ENCODE assay signal across 10 cellular contexts in genomic region chr19:4208385-4209094, GRCh38. TPM values are rescaled to one million over a fixed set of nuclear protein-coding genes. Genes with fewer than 3 reads are reported as not detected.
DNase-seq lines count a peak whose midpoint lies in the region; ATAC-seq and TF ChIP-seq lines count a peak whose summit lies in the region.
"Had no signal": no experiment of that assay in that cellular context is flagged by ENCODE, and none has a peak within 500 bp of the region (broad histone marks: within the 10 kb centered on the region; RNA-seq: fewer than 3 reads in every experiment).

No MANE protein-coding gene starts in this region.

- H3K4me1 ChIP-seq in PC-3 (ENCODE audit: insufficient read depth, low read length) = peaks cover 7% of the 10 kb centered on the region; the same call in 1 of the 2 replicates

- no peaks in the 10 kb centered on the region for H3K9me3 ChIP-seq in PC-3 (ENCODE audit: low read length)
- H3K9me3 ChIP-seq: adrenal gland had no signal

- no peak overlapping the region for H3K4me2 ChIP-seq in PC-3 (ENCODE audit: low read length)

- no peaks in the 10 kb centered on the region for H4K20me1 ChIP-seq in PC-3 (ENCODE audit: low read length)

- no peaks in the 10 kb centered on the region for H3K27me3 ChIP-seq in PC-3 (ENCODE audit: low read length)
- H3K27me3 ChIP-seq: adrenal gland had no signal

- no peak overlapping the region for H3K27ac ChIP-seq in PC-3 (ENCODE audit: low read length)
- H3K27ac ChIP-seq: adrenal gland had no signal

- intact Hi-C loops in PC-3 (cut with micrococcal nuclease) = no loop called here

- ATAC-seq in PC-3 (peak; percentile 30; the same call in 1 of the 2 replicates), GM21423 (IDR thresholded peaks at IDR 0.05; ENCODE audit: unreplicated experiment) (no peak), HG02938 (IDR thresholded peaks at IDR 0.05; ENCODE audit: unreplicated experiment) (no peak)

- in situ Hi-C loops in GM13976 (cut with MboI; ENCODE audit: low sequenced_read_pairs, unreplicated experiment) = loop anchor here (10.0 kb wide), 1 partner anchor 224 kb away; the partner anchor contains the start of gene EEF2

- H3K79me2 ChIP-seq in PC-3 (ENCODE audit: low read length) = no peaks in the 10 kb centered on the region

- TF ChIP-seq CTCF in GM13976 (IDR thresholded peaks at IDR 0.05; ENCODE audit: borderline replicate concordance, control extremely low read depth, extremely low read depth, insufficient read depth, missing control alignments) (peak; percentile 51), PC-3 (conservative IDR thresholded peaks at IDR 0.05; ENCODE audit: low read depth, low read length) (peak; percentile 36; the same call in 1 of the 2 replicates)

- no peak overlapping the region for H3K9ac ChIP-seq in PC-3 (ENCODE audit: low read length)

- no peaks in the 10 kb centered on the region for H3F3A ChIP-seq in PC-3 (ENCODE audit: low read length, unreplicated experiment)

- POLR2A ChIA-PET in PC-3 (lab: Charles Lee; ENCODE audit: unreplicated experiment) = no interaction called here

- H3K36me3 ChIP-seq in PC-3 (ENCODE audit: low read depth, low read length) = no peaks in the 10 kb centered on the region
- H3K36me3 ChIP-seq: adrenal gland had no signal

- BruUV-seq in PC-3 (replicated peaks; lab: Mats Ljungman, UMichigan) = no TSS peak

- H2AFZ ChIP-seq in PC-3 (ENCODE audit: low read length) = no peak overlapping the region

- H3K9me2 ChIP-seq in PC-3 (replicated peaks; ENCODE audit: low read length) = no peaks in the 10 kb centered on the region

- DNase-seq in AG20443 (ENCODE audit: low spot score) = peak; percentile 54
- peak; percentile 66 for DNase-seq in GM13976 (ENCODE audit: low spot score)
- DNase-seq in PC-3 = peak; percentile 50
- DNase-seq in glomerular visceral epithelial cell (ENCODE audit: extremely low spot score) = peak; percentile 47
- no peak for DNase-seq in NCI-H2081 (lab: John Stamatoyannopoulos, UW)
- DNase-seq in NCI-H1092 (lab: John Stamatoyannopoulos, UW) = no peak
- DNase-seq: adrenal gland had no signal

- CTCF ChIA-PET in PC-3 (lab: Charles Lee) = no interaction called here

- H3K4me3 ChIP-seq in PC-3 (ENCODE audit: low read length) = no peak overlapping the region
- H3K4me3 ChIP-seq: adrenal gland had no signal

RNA-seq across cellular contexts. Expression of gene EBI3, which starts 20.8 kb away (rescaled TPM):
- total RNA-seq in PC-3 (2014; rRNA removed) = not detected in 2 replicates

RNA-seq across cellular contexts. Expression of gene ANKRD24, which starts 26.1 kb away (rescaled TPM):
- total RNA-seq in PC-3 (2014; rRNA removed) = 0.33 and 0.63 TPM in 2 replicates

RNA-seq across cellular contexts. Expression of gene SIRT6, which starts 26.2 kb away (rescaled TPM):
- 18.0 and 20.8 TPM in 2 replicates for total RNA-seq in PC-3 (2014; rRNA removed)

RNA-seq across cellular contexts. Expression of gene YJU2, which starts 38.3 kb away (rescaled TPM):
- total RNA-seq in PC-3 (2014; rRNA removed) = 33.1 and 45.6 TPM in 2 replicates

RNA-seq across cellular contexts. Expression of gene CREB3L3, which starts 55.1 kb away (rescaled TPM):
- not detected in 2 replicates for total RNA-seq in PC-3 (2014; rRNA removed)
- total RNA-seq: temporal lobe had no signal

Comparison
In these comparisons a context has a peak if more than half of its experiments do, and no peak if none do; other contexts are left out.
1. DNase-seq: peak in AG20443 (single experiment), GM13976 (single experiment), PC-3 (single experiment) and glomerular visceral epithelial cell (single experiment); none in NCI-H2081 (0 of 2) and NCI-H1092 (single experiment).